In the genomic region with DNA sequence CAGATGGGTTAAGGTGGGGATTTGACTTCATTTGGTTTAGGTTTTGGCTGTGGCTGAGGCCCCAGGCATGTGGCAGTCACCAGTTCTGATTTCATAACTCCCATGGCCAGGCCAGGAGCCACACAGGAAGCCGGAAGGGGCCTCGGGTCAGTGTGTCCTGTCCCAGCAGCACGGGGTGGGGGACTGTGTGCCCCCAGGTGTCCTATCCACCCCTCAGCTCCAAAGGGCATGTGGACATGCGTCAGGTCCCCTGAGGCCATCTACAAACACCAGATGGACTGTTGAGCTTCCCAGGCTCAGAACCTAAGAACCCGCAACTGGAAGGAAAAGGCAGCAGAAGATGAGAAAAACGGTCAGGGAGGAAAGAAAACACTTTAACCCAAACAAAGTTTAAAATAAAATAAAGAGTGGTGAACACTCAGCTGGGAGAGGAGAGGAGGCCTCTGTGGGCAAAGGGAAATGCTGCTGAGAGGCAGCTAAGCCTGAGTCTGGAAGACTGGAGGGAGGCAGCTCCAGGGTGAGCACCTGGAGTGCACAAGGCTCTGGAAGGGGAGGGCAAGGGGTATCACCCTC, we compare ENCODE assay signal across 1 cellular context.
TF ChIP-seq lines count a peak whose summit lies in the region.

No MANE protein-coding gene starts in this region.

TF ChIP-seq in HepG2, 621 proteins besides CTCF, POLR2A, EP300 and RAD21 (continued from another document and continues in another):
- TF ChIP-seq, protein P1, sequence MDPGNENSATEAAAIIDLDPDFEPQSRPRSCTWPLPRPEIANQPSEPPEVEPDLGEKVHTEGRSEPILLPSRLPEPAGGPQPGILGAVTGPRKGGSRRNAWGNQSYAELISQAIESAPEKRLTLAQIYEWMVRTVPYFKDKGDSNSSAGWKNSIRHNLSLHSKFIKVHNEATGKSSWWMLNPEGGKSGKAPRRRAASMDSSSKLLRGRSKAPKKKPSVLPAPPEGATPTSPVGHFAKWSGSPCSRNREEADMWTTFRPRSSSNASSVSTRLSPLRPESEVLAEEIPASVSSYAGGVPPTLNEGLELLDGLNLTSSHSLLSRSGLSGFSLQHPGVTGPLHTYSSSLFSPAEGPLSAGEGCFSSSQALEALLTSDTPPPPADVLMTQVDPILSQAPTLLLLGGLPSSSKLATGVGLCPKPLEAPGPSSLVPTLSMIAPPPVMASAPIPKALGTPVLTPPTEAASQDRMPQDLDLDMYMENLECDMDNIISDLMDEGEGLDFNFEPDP (CRISPR knock-in tag; conservative IDR thresholded peaks at IDR 0.05): no peak
- TF ChIP-seq ZNF547 (CRISPR knock-in tag; IDR thresholded peaks at IDR 0.05) (peak; percentile 42; the same call in 1 of the 2 replicates), KDM4B (CRISPR knock-in tag; IDR thresholded peaks at IDR 0.05) (peak; percentile 72; the same call in 1 of the 2 replicates), ZNF891 (CRISPR knock-in tag; IDR thresholded peaks at IDR 0.05) (no peak), NKX3-1 (CRISPR knock-in tag; IDR thresholded peaks at IDR 0.05) (no peak), ZNF678 (CRISPR knock-in tag; IDR thresholded peaks at IDR 0.05) (no peak), NCOA1 (CRISPR knock-in tag; IDR thresholded peaks at IDR 0.05) (no peak; the same call in 1 of the 2 replicates), IKZF1 (IDR thresholded peaks at IDR 0.05) (no peak), ZFP82 (CRISPR knock-in tag; IDR thresholded peaks at IDR 0.05; ENCODE audit: borderline replicate concordance) (peak; percentile 75; the same call in 1 of the 2 replicates), ZFY (CRISPR knock-in tag; IDR thresholded peaks at IDR 0.05) (peak; percentile 82), ZBTB42 (CRISPR knock-in tag; IDR thresholded peaks at IDR 0.05) (no peak; the same call in 1 of the 2 replicates), MAFK (conservative IDR thresholded peaks at IDR 0.05 in 1 of 2, IDR thresholded peaks at IDR 0.05 in 1 of 2; ENCODE audit: low read length in 2 of 2) (no peak), ZC3H4 (CRISPR knock-in tag; IDR thresholded peaks at IDR 0.05; ENCODE audit: borderline replicate concordance) (no peak), ZSCAN20 (CRISPR knock-in tag; IDR thresholded peaks at IDR 0.05; ENCODE audit: borderline replicate concordance) (peak; percentile 73; the same call in 1 of the 2 replicates), ZFX (CRISPR knock-in tag; IDR thresholded peaks at IDR 0.05; ENCODE audit: low read depth) (peak; percentile 84), FOXP1 (IDR thresholded peaks at IDR 0.05) (no peak), FOXP1 (CRISPR knock-in tag; IDR thresholded peaks at IDR 0.05) (peak; percentile 67), HOXD1 (CRISPR knock-in tag; IDR thresholded peaks at IDR 0.05) (no peak), ATRX (CRISPR knock-in tag; IDR thresholded peaks at IDR 0.05; ENCODE audit: borderline replicate concordance) (no peak), REXO4 (CRISPR knock-in tag; IDR thresholded peaks at IDR 0.05; ENCODE audit: borderline replicate concordance) (no peak), ZNF839 (CRISPR knock-in tag; IDR thresholded peaks at IDR 0.05; ENCODE audit: borderline replicate concordance) (peak; percentile 52; the same call in 1 of the 2 replicates), STAG1 (CRISPR knock-in tag; IDR thresholded peaks at IDR 0.05) (peak; percentile 39), MAZ (IDR thresholded peaks at IDR 0.05; ENCODE audit: borderline replicate concordance, low read depth, low read length) (no peak; the same call in 1 of the 2 replicates), MAZ (CRISPR knock-in tag; IDR thresholded peaks at IDR 0.05; ENCODE audit: low read depth) (peak; percentile 74), STAT5B (CRISPR knock-in tag; IDR thresholded peaks at IDR 0.05) (no peak), IRF2 (CRISPR knock-in tag; IDR thresholded peaks at IDR 0.05) (peak; percentile 88), ZNF235 (CRISPR knock-in tag; IDR thresholded peaks at IDR 0.05; ENCODE audit: borderline replicate concordance) (no peak), ARNT (IDR thresholded peaks at IDR 0.05) (no peak), NAIF1 (CRISPR knock-in tag; IDR thresholded peaks at IDR 0.05; ENCODE audit: borderline replicate concordance) (peak; percentile 79; the same call in 1 of the 2 replicates), SIX4 (CRISPR knock-in tag; IDR thresholded peaks at IDR 0.05) (no peak)
- TF ChIP-seq, protein P2, sequence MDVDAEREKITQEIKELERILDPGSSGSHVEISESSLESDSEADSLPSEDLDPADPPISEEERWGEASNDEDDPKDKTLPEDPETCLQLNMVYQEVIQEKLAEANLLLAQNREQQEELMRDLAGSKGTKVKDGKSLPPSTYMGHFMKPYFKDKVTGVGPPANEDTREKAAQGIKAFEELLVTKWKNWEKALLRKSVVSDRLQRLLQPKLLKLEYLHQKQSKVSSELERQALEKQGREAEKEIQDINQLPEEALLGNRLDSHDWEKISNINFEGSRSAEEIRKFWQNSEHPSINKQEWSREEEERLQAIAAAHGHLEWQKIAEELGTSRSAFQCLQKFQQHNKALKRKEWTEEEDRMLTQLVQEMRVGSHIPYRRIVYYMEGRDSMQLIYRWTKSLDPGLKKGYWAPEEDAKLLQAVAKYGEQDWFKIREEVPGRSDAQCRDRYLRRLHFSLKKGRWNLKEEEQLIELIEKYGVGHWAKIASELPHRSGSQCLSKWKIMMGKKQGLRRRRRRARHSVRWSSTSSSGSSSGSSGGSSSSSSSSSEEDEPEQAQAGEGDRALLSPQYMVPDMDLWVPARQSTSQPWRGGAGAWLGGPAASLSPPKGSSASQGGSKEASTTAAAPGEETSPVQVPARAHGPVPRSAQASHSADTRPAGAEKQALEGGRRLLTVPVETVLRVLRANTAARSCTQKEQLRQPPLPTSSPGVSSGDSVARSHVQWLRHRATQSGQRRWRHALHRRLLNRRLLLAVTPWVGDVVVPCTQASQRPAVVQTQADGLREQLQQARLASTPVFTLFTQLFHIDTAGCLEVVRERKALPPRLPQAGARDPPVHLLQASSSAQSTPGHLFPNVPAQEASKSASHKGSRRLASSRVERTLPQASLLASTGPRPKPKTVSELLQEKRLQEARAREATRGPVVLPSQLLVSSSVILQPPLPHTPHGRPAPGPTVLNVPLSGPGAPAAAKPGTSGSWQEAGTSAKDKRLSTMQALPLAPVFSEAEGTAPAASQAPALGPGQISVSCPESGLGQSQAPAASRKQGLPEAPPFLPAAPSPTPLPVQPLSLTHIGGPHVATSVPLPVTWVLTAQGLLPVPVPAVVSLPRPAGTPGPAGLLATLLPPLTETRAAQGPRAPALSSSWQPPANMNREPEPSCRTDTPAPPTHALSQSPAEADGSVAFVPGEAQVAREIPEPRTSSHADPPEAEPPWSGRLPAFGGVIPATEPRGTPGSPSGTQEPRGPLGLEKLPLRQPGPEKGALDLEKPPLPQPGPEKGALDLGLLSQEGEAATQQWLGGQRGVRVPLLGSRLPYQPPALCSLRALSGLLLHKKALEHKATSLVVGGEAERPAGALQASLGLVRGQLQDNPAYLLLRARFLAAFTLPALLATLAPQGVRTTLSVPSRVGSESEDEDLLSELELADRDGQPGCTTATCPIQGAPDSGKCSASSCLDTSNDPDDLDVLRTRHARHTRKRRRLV (CRISPR knock-in tag; IDR thresholded peaks at IDR 0.05): peak; percentile 78; the same call in 1 of the 2 replicates
- TF ChIP-seq, protein P3, sequence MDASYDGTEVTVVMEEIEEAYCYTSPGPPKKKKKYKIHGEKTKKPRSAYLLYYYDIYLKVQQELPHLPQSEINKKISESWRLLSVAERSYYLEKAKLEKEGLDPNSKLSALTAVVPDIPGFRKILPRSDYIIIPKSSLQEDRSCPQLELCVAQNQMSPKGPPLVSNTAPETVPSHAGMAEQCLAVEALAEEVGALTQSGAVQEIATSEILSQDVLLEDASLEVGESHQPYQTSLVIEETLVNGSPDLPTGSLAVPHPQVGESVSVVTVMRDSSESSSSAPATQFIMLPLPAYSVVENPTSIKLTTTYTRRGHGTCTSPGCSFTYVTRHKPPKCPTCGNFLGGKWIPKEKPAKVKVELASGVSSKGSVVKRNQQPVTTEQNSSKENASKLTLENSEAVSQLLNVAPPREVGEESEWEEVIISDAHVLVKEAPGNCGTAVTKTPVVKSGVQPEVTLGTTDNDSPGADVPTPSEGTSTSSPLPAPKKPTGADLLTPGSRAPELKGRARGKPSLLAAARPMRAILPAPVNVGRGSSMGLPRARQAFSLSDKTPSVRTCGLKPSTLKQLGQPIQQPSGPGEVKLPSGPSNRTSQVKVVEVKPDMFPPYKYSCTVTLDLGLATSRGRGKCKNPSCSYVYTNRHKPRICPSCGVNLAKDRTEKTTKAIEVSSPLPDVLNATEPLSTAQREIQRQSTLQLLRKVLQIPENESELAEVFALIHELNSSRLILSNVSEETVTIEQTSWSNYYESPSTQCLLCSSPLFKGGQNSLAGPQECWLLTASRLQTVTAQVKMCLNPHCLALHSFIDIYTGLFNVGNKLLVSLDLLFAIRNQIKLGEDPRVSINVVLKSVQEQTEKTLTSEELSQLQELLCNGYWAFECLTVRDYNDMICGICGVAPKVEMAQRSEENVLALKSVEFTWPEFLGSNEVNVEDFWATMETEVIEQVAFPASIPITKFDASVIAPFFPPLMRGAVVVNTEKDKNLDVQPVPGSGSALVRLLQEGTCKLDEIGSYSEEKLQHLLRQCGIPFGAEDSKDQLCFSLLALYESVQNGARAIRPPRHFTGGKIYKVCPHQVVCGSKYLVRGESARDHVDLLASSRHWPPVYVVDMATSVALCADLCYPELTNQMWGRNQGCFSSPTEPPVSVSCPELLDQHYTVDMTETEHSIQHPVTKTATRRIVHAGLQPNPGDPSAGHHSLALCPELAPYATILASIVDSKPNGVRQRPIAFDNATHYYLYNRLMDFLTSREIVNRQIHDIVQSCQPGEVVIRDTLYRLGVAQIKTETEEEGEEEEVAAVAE (CRISPR knock-in tag; IDR thresholded peaks at IDR 0.05; ENCODE audit: borderline replicate concordance): no peak; the same call in 1 of the 2 replicates
- TF ChIP-seq, protein P4, sequence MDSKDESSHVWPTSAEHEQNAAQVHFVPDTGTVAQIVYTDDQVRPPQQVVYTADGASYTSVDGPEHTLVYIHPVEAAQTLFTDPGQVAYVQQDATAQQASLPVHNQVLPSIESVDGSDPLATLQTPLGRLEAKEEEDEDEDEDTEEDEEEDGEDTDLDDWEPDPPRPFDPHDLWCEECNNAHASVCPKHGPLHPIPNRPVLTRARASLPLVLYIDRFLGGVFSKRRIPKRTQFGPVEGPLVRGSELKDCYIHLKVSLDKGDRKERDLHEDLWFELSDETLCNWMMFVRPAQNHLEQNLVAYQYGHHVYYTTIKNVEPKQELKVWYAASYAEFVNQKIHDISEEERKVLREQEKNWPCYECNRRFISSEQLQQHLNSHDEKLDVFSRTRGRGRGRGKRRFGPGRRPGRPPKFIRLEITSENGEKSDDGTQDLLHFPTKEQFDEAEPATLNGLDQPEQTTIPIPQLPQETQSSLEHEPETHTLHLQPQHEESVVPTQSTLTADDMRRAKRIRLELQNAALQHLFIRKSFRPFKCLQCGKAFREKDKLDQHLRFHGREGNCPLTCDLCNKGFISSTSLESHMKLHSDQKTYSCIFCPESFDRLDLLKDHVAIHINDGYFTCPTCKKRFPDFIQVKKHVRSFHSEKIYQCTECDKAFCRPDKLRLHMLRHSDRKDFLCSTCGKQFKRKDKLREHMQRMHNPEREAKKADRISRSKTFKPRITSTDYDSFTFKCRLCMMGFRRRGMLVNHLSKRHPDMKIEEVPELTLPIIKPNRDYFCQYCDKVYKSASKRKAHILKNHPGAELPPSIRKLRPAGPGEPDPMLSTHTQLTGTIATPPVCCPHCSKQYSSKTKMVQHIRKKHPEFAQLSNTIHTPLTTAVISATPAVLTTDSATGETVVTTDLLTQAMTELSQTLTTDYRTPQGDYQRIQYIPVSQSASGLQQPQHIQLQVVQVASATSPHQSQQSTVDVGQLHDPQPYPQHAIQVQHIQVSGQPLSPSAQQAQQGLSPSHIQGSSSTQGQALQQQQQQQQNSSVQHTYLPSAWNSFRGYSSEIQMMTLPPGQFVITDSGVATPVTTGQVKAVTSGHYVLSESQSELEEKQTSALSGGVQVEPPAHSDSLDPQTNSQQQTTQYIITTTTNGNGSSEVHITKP (CRISPR knock-in tag; IDR thresholded peaks at IDR 0.05; ENCODE audit: low read depth): 0 out of 2 replicates have a peak, but pooled peaks have one; percentile 61
- TF ChIP-seq, protein P5, sequence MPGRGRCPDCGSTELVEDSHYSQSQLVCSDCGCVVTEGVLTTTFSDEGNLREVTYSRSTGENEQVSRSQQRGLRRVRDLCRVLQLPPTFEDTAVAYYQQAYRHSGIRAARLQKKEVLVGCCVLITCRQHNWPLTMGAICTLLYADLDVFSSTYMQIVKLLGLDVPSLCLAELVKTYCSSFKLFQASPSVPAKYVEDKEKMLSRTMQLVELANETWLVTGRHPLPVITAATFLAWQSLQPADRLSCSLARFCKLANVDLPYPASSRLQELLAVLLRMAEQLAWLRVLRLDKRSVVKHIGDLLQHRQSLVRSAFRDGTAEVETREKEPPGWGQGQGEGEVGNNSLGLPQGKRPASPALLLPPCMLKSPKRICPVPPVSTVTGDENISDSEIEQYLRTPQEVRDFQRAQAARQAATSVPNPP (CRISPR knock-in tag; IDR thresholded peaks at IDR 0.05): 0 out of 2 replicates have a peak, but pooled peaks have one; percentile 64
- TF ChIP-seq, protein P6, sequence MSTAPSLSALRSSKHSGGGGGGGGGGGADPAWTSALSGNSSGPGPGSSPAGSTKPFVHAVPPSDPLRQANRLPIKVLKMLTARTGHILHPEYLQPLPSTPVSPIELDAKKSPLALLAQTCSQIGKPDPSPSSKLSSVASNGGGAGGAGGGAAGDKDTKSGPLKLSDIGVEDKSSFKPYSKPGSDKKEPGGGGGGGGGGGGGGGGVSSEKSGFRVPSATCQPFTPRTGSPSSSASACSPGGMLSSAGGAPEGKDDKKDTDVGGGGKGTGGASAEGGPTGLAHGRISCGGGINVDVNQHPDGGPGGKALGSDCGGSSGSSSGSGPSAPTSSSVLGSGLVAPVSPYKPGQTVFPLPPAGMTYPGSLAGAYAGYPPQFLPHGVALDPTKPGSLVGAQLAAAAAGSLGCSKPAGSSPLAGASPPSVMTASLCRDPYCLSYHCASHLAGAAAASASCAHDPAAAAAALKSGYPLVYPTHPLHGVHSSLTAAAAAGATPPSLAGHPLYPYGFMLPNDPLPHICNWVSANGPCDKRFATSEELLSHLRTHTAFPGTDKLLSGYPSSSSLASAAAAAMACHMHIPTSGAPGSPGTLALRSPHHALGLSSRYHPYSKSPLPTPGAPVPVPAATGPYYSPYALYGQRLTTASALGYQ (CRISPR knock-in tag; IDR thresholded peaks at IDR 0.05): 0 out of 2 replicates have a peak, but pooled peaks have one; percentile 69
- TF ChIP-seq, protein P7, sequence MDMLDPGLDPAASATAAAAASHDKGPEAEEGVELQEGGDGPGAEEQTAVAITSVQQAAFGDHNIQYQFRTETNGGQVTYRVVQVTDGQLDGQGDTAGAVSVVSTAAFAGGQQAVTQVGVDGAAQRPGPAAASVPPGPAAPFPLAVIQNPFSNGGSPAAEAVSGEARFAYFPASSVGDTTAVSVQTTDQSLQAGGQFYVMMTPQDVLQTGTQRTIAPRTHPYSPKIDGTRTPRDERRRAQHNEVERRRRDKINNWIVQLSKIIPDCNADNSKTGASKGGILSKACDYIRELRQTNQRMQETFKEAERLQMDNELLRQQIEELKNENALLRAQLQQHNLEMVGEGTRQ (IDR thresholded peaks at IDR 0.05; ENCODE audit: low read depth, low read length): no peak
- TF ChIP-seq, protein P7 (CRISPR knock-in tag; IDR thresholded peaks at IDR 0.05; ENCODE audit: borderline replicate concordance): 0 out of 2 replicates have a peak, but pooled peaks have one; percentile 34
